Comparison of ENCODE assay signal across 8 cellular contexts in genomic region chr10:80684217-80684616, GRCh38.
DNase-seq lines count a peak whose midpoint lies in the region; ATAC-seq and TF ChIP-seq lines count a peak whose summit lies in the region.

No MANE protein-coding gene starts in this region.

- TF ChIP-seq POLR2A in NB4 (IDR thresholded peaks at IDR 0.05; ENCODE audit: extremely low read depth, insufficient read length), result no peak

- H3K4me3 ChIP-seq in DND-41 (ENCODE audit: low read depth in 1 of 2, low read length in 2 of 2), result no peak overlapping the region
- H3K4me3 ChIP-seq in NB4 (ENCODE audit: low read depth, low read length), result no peak overlapping the region

- H3K27me3 ChIP-seq in DND-41 (ENCODE audit: insufficient read depth, low read length, poor library complexity), result no peaks in the 10 kb centered on the region

- H2AFZ ChIP-seq in DND-41 (ENCODE audit: low read depth, low read length), result no peak overlapping the region

- no peak overlapping the region for H3K4me2 ChIP-seq in DND-41 (ENCODE audit: insufficient read depth, low read length)

- peaks cover under 1% of the 10 kb centered on the region for H3K27me3 Mint-ChIP-seq in activated T-cell treated with anti-CD3 and anti-CD28 coated beads, Interleukin-2, amount 50 U/mL, for 4 hours (ENCODE audit: low read depth)

- H3K36me3 Mint-ChIP-seq in activated T-cell treated with anti-CD3 and anti-CD28 coated beads, Interleukin-2, amount 50 U/mL, for 4 hours (ENCODE audit: insufficient read depth), result no peaks in the 10 kb centered on the region

- peaks cover 1% of the 10 kb centered on the region for H3K4me1 Mint-ChIP-seq in activated T-cell treated with anti-CD3 and anti-CD28 coated beads, Interleukin-2, amount 50 U/mL, for 4 hours (ENCODE audit: low read depth)

- ATAC-seq in DND-41 (ENCODE audit: insufficient read depth, low read depth), result peak; percentile 59; the same call in 2 of the 3 replicates
- peak; percentile 85 for ATAC-seq in GM21526 (IDR thresholded peaks at IDR 0.05; ENCODE audit: low FRiP score, unreplicated experiment)
- ATAC-seq in esophagus mucosa, result peak; percentile 70
- ATAC-seq in activated T-cell treated with anti-CD3 and anti-CD28 coated beads, Interleukin-2, amount 50 U/mL, for 4 hours, result no peak

- TF ChIP-seq CTCF in DND-41 (IDR thresholded peaks at IDR 0.05; ENCODE audit: borderline replicate concordance, extremely low read depth, low read length, poor library complexity, severe bottlenecking), result no peak
- TF ChIP-seq CTCF in NB4 (IDR thresholded peaks at IDR 0.05; ENCODE audit: low read depth, low read length), result no peak

- H3K9me3 Mint-ChIP-seq in activated T-cell treated with anti-CD3 and anti-CD28 coated beads, Interleukin-2, amount 50 U/mL, for 4 hours, result no peaks in the 10 kb centered on the region

- H3K79me2 ChIP-seq in DND-41 (ENCODE audit: insufficient read depth, low read length), result no peaks in the 10 kb centered on the region

- H4K20me1 ChIP-seq in DND-41 (ENCODE audit: insufficient read depth, low read length), result no peaks in the 10 kb centered on the region

- no peaks in the 10 kb centered on the region for H3K36me3 ChIP-seq in DND-41 (ENCODE audit: insufficient read depth, low read length)

- H3K4me3 Mint-ChIP-seq in activated T-cell treated with anti-CD3 and anti-CD28 coated beads, Interleukin-2, amount 50 U/mL, for 4 hours, result no peak overlapping the region

- H3K9me3 ChIP-seq in DND-41 (ENCODE audit: insufficient read depth, low read length, severe bottlenecking), result no peaks in the 10 kb centered on the region

- no peak overlapping the region for H3K9ac ChIP-seq in DND-41 (ENCODE audit: low read depth, low read length)

- no peak overlapping the region for H3K27ac ChIP-seq in DND-41 (ENCODE audit: low read length)

- DNase-seq in DND-41, result no peak
- DNase-seq in NB4 (ENCODE audit: low read depth), result peak; percentile 49
- DNase-seq in activated CD4-positive, CD25-positive, alpha-beta regulatory T cell treated with anti-CD3 and anti-CD28 coated beads, Interleukin-2, amount 50 U/mL, for 72 hours, result no peak
- no peak for DNase-seq in NCI-H2196 (lab: John Stamatoyannopoulos, UW; ENCODE audit: unreplicated experiment)
- no peak for DNase-seq in activated T-cell treated with anti-CD3 and anti-CD28 coated beads, Interleukin-2, amount 50 U/mL, for 4 hours
- DNase-seq in HCEC 1CT, result no peak

- H3K4me1 ChIP-seq in DND-41 (ENCODE audit: insufficient read depth, low read length), result no peaks in the 10 kb centered on the region

Comparison
In these comparisons a context has a peak if more than half of its experiments do, and no peak if none do; other contexts are left out.
1. ATAC-seq: peak in DND-41 (single experiment), GM21526 (single experiment) and esophagus mucosa (single experiment); none in activated T-cell treated with anti-CD3 and anti-CD28 coated beads, Interleukin-2, amount 50 U/mL, for 4 hours (0 of 2).